In the genomic region with DNA sequence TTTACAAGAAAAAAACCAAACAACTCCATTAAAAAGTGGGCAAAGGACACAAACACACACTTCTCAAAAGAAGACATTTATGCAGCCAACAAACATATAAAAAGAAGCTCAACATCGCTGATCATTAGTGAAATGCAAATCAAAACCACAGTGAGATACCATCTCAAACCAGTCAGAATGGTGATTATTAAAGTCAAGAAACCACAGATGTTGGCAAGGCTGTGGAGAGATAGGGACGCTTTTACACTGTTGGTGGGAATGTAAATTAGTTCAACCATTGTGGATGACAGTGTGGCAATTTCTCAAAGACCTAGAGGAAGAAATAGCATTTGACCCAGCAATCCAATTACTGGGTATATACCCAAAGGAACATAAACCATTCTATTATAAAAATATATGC, we compare ENCODE assay signal across 8 cellular contexts.
DNase-seq lines count a peak whose midpoint lies in the region; ATAC-seq, FAIRE-seq and TF ChIP-seq lines count a peak whose summit lies in the region.
"Not testable (repeated sequence)": the region's sequence is repeated elsewhere in the genome, so short reads cannot be mapped to it uniquely, and the experiment has no call there.

No MANE protein-coding gene starts in this region.

- H3K4me3 ChIP-seq in A673 (ENCODE audit: low read depth, low read length, poor library complexity, severe bottlenecking); SK-N-MC; astrocyte (ENCODE audit: insufficient read depth, low read depth, low read length); GM12878: not testable (repeated sequence)

- H2AFZ ChIP-seq in astrocyte (ENCODE audit: low read depth, low read length); GM12878 (ENCODE audit: control insufficient read depth, low read depth, low read length): not testable (repeated sequence)

- H3K9ac ChIP-seq in SK-N-MC (ENCODE audit: insufficient read length); astrocyte (ENCODE audit: low read length); GM12878 (ENCODE audit: control insufficient read depth, insufficient read depth, low read length): not testable (repeated sequence)

- H3K79me2 ChIP-seq in astrocyte (ENCODE audit: insufficient read depth, low read length); GM12878 (ENCODE audit: control insufficient read depth, insufficient read depth, low read length): not testable (repeated sequence)

- RAD21 ChIA-PET in GM12878 (lab: Charles Lee; ENCODE audit: unreplicated experiment), result not testable (repeated sequence)

- SMC1A ChIA-PET in GM12878 (lab: Charles Lee; ENCODE audit: uncharacterized antibody, unreplicated experiment), result interaction anchor here (1.5 kb wide), 2 partner anchors 10 to 64 kb away, joined by 3 read pairs; no protein-coding TSS in a partner anchor

- H4K20me1 ChIP-seq in astrocyte (ENCODE audit: insufficient read depth, low read length); GM12878 (ENCODE audit: control insufficient read depth, insufficient read depth): not testable (repeated sequence)

- H3K36me3 Mint-ChIP-seq in astrocyte (ENCODE audit: low read depth, unreplicated experiment), result not testable (repeated sequence)

- not testable (repeated sequence) for BruUV-seq in A673 (replicated peaks; lab: Mats Ljungman, UMichigan); GM12878 (replicated peaks; lab: Mats Ljungman, UMichigan)

- not testable (repeated sequence) for H3K36me3 ChIP-seq in A673 (ENCODE audit: insufficient read depth, low read length, poor library complexity, severe bottlenecking); SK-N-MC (ENCODE audit: insufficient read depth, low read length); astrocyte (ENCODE audit: insufficient read depth, low read length); GM12878 (ENCODE audit: control insufficient read depth in 2 of 2, insufficient read depth in 2 of 2, low read length in 1 of 2)

- POLR2A ChIA-PET in A673 (lab: Charles Lee; ENCODE audit: low non-redundant PET); GM12878 (lab: Charles Lee): not testable (repeated sequence)

- not testable (repeated sequence) for TF ChIP-seq EP300 in GM12878 (IDR thresholded peaks at IDR 0.05; ENCODE audit: borderline replicate concordance in 1 of 2, control insufficient read depth in 1 of 2, low read depth in 2 of 2, low read length in 2 of 2)

- H3K4me1 ChIP-seq in A673 (ENCODE audit: insufficient read depth, low read length, poor library complexity, severe bottlenecking) (peaks cover 18% of the 10 kb centered on the region), astrocyte (ENCODE audit: insufficient read depth, low read length) (peaks cover 16% of the 10 kb centered on the region)
- not testable (repeated sequence) for H3K4me1 ChIP-seq in GM12878 (ENCODE audit: control insufficient read depth, insufficient read depth, low read length)

- not testable (repeated sequence) for TF ChIP-seq RAD21 in GM12878 (IDR thresholded peaks at IDR 0.05; ENCODE audit: insufficient read depth, low read depth, low read length)

- H3K4me1 Mint-ChIP-seq in astrocyte (ENCODE audit: low read depth, unreplicated experiment), result not testable (repeated sequence)

- H3K27ac ChIP-seq in A673 (ENCODE audit: low read depth, low read length, poor library complexity, severe bottlenecking); SK-N-MC; astrocyte (ENCODE audit: low read depth, low read length); GM12878 (ENCODE audit: control insufficient read depth, insufficient read depth): not testable (repeated sequence)

- H3K27me3 Mint-ChIP-seq in astrocyte (ENCODE audit: low read depth, unreplicated experiment), result not testable (repeated sequence)

- H3K27me3 ChIP-seq in A673 (replicated peaks; ENCODE audit: insufficient read depth, low read depth, low read length, poor library complexity); astrocyte (ENCODE audit: insufficient read depth, low read length); GM12878 (replicated peaks in 1 of 2; ENCODE audit: control insufficient read depth in 2 of 2, insufficient read depth in 2 of 2, low read length in 1 of 2): not testable (repeated sequence)

- not testable (repeated sequence) for H3K4me3 Mint-ChIP-seq in astrocyte (ENCODE audit: unreplicated experiment)

- H3K9me3 Mint-ChIP-seq in astrocyte (ENCODE audit: unreplicated experiment), result not testable (repeated sequence)

- WGBS in GM12878 (ENCODE audit: insufficient coverage, insufficient replicate concordance, low lambda C conversion rate, missing lambda C conversion rate), result 2% methylated on average over 2 of the region's 2 CpGs

- H3K4me2 ChIP-seq in astrocyte (ENCODE audit: low read length); GM12878 (ENCODE audit: control insufficient read depth, insufficient read depth): not testable (repeated sequence)

- in situ Hi-C loops in GM12878 (cut with MboI), result not testable (repeated sequence)

- not testable (repeated sequence) for ATAC-seq in GM12878

- intact Hi-C loops in A673 (cut with micrococcal nuclease; ENCODE audit: unreplicated experiment); GM12878 (cut with micrococcal nuclease; ENCODE audit: unreplicated experiment): not testable (repeated sequence)

- H3K9me3 ChIP-seq in A673 (ENCODE audit: low read depth, low read length, poor library complexity, severe bottlenecking); SK-N-MC (ENCODE audit: low read depth, low read length); astrocyte (ENCODE audit: insufficient read depth, low read depth, low read length); GM12878 (replicated peaks; ENCODE audit: control insufficient read depth, insufficient read depth, low read length): not testable (repeated sequence)

- FAIRE-seq in astrocyte (lab: Jason Lieb, UNC); GM12878 (lab: Jason Lieb, UNC): not testable (repeated sequence)

- TF ChIP-seq CTCF in A673 (conservative IDR thresholded peaks at IDR 0.05; ENCODE audit: low read depth, low read length); astrocyte (IDR thresholded peaks at IDR 0.05; ENCODE audit: insufficient read depth, low read depth, low read length); GM12878 (IDR thresholded peaks at IDR 0.05 in 2 of 3, conservative IDR thresholded peaks at IDR 0.05 in 1 of 3; ENCODE audit: control insufficient read depth in 2 of 3, extremely low read depth in 1 of 3, insufficient read depth in 1 of 3, low read depth in 3 of 3, low read length in 3 of 3): not testable (repeated sequence)

- DNase-seq in A673 (ENCODE audit: low spot score) (peak; percentile 23), DMS 273 (lab: John Stamatoyannopoulos, UW; ENCODE audit: unreplicated experiment) (peak; percentile 14), M059J (ENCODE audit: low read depth) (peak; percentile 65), NCI-H526 (lab: John Stamatoyannopoulos, UW) (peak; percentile 81 to 86), NCI-H526 treated with DMSO at 0.1 percent for 48 hours (lab: John Stamatoyannopoulos, UW) (peak; percentile 88), SK-N-MC (ENCODE audit: low read depth, low spot score) (peak; percentile 52), astrocyte (ENCODE audit: low read depth) (peak; percentile 40), GM12878 (ENCODE audit: low read depth, low spot score) (peak; percentile 11)

- TF ChIP-seq POLR2A in GM12878 (IDR thresholded peaks at IDR 0.05; ENCODE audit: low read depth, low read length), result not testable (repeated sequence)

- CTCF ChIA-PET in A673 (lab: Charles Lee); GM12878 (lab: Yijun Ruan, JAX): not testable (repeated sequence)

- H3K27ac Mint-ChIP-seq in astrocyte (ENCODE audit: unreplicated experiment), result not testable (repeated sequence)

Comparison
In these comparisons a context has a peak if more than half of its experiments do, and no peak if none do; other contexts are left out.
1. DNase-seq: peak in every context shown above with its lines; median percentile 88 in NCI-H526 treated with DMSO at 0.1 percent for 48 hours; 84 in NCI-H526; 65 in M059J; 52 in SK-N-MC; 40 in astrocyte; 23 in A673; 14 in DMS 273; 11 in GM12878.